ENCODE assay signal across 9 cellular contexts in genomic region chr4:2932561-2932950, GRCh38. TPM values are rescaled to one million over a fixed set of nuclear protein-coding genes. Genes with fewer than 3 reads are reported as not detected.
DNase-seq lines count a peak whose midpoint lies in the region; ATAC-seq, FAIRE-seq and TF ChIP-seq lines count a peak whose summit lies in the region.
"Had no signal": no experiment of that assay in that cellular context is flagged by ENCODE, and none has a peak within 500 bp of the region (broad histone marks: within the 10 kb centered on the region; RNA-seq: fewer than 3 reads in every experiment).

No MANE protein-coding gene starts in this region.

- TF ChIP-seq POLR2A in H1 (IDR thresholded peaks at IDR 0.05; ENCODE audit: control extremely low read depth in 1 of 2, low read depth in 2 of 2, low read length in 2 of 2), result no peak

- H3K9me3 Mint-ChIP-seq in progenitor cell of endocrine pancreas (ENCODE audit: low read depth), result no peaks in the 10 kb centered on the region

- peaks cover 64% of the 10 kb centered on the region for H3K36me3 ChIP-seq in DND-41 (ENCODE audit: insufficient read depth, low read length)
- H3K36me3 ChIP-seq in OCI-LY7 (ENCODE audit: insufficient read depth, low read length), result peaks cover 45% of the 10 kb centered on the region
- peaks cover 4 to 30% (median 16%) of the 10 kb centered on the region in 4 experiments for H3K36me3 ChIP-seq in H1 (ENCODE audit: control insufficient read depth in 2 of 4, insufficient read depth in 4 of 4, low read length in 3 of 4)

- H3K4me3 Mint-ChIP-seq in progenitor cell of endocrine pancreas (ENCODE audit: low read depth), result peak overlapping the region; percentile 80

- H2BK12ac ChIP-seq in H1 (ENCODE audit: low read depth, low read length), result no peak overlapping the region

- H3K79me1 ChIP-seq in H1 (ENCODE audit: low read depth, low read length), result peaks cover 9% of the 10 kb centered on the region

- H3K4ac ChIP-seq in H1 (replicated peaks; ENCODE audit: insufficient read length, low read depth, low read length), result no peak overlapping the region

- H3K18ac ChIP-seq in H1 (ENCODE audit: extremely low read depth, low read length), result no peak overlapping the region

- H3K23ac ChIP-seq in H1 (ENCODE audit: insufficient read length), result no peak overlapping the region

- H3K9me3 ChIP-seq in DND-41 (ENCODE audit: insufficient read depth, low read length, severe bottlenecking) (no peaks in the 10 kb centered on the region), OCI-LY7 (ENCODE audit: low read length) (no peaks in the 10 kb centered on the region), H1 (ENCODE audit: insufficient read depth in 2 of 2, low read depth in 1 of 2, low read length in 1 of 2) (no peaks in the 10 kb centered on the region)

- H4K8ac ChIP-seq in H1 (ENCODE audit: extremely low read depth, insufficient read depth, low read length), result peak overlapping the region; percentile 52

- no peak for TF ChIP-seq EP300 in H1 (IDR thresholded peaks at IDR 0.05; ENCODE audit: borderline replicate concordance in 1 of 2, low read depth in 2 of 2, low read length in 2 of 2)

- CTCF ChIA-PET in OCI-LY7 (lab: Charles Lee; ENCODE audit: unreplicated experiment) (interaction anchor here (0.6 kb wide), 1 partner anchor 35 kb away, joined by 3 read pairs; no protein-coding TSS in a partner anchor), H1 (lab: Charles Lee; ENCODE audit: partially characterized antibody) (interaction anchor here (0.5 to 2.3 kb wide), 4 partner anchors 9 to 304 kb away, joined by 3 to 5 read pairs (median 4); no protein-coding TSS in a partner anchor)

- peaks cover 13% of the 10 kb centered on the region for H3K36me3 Mint-ChIP-seq in progenitor cell of endocrine pancreas (ENCODE audit: insufficient read depth)

- peaks cover 16% of the 10 kb centered on the region for H3K4me1 Mint-ChIP-seq in progenitor cell of endocrine pancreas (ENCODE audit: low read depth)

- intact Hi-C loops in OCI-LY7 (cut with micrococcal nuclease; ENCODE audit: unreplicated experiment), result loop anchor here (5.0 to 10.0 kb wide), 4 partner anchors 80 to 468 kb away; partner anchors contain the start of gene RNF4

- no TSS peak for BruUV-seq in OCI-LY7 (replicated peaks; lab: Mats Ljungman, UMichigan)

- no peak for TF ChIP-seq RAD21 in H1 (IDR thresholded peaks at IDR 0.05 in 1 of 2, conservative IDR thresholded peaks at IDR 0.05 in 1 of 2; ENCODE audit: low read depth in 2 of 2, low read length in 2 of 2)

- WGBS in H1 (ENCODE audit: extremely low coverage in 1 of 2, insufficient coverage in 1 of 2, insufficient read length in 1 of 2, insufficient replicate concordance in 2 of 2, low coverage in 1 of 2, low lambda C conversion rate in 2 of 2, missing lambda C conversion rate in 1 of 2), 2 experiments, result 91% methylated on average over 11 of the region's 11 CpGs; no CpG with 5 or more reads in 1 of the 2 experiments

- DNase-seq in DND-41 (no peak), OCI-LY7 (ENCODE audit: low spot score) (no peak), H1 (ENCODE audit: low read depth in 1 of 2, low spot score in 2 of 2) (no peak), progenitor cell of endocrine pancreas (ENCODE audit: low spot score, unreplicated experiment) (no peak), AG20443 (ENCODE audit: low spot score) (no peak), EL (no peak), NCI-H446 (lab: John Stamatoyannopoulos, UW) (no peak)
- DNase-seq in stimulated activated CD4-positive, alpha-beta T cell treated with anti-CD3 and anti-CD28 coated beads, Interleukin-12 subunit alpha, Interleukin-12 subunit beta, amount 100 ng/mL, for 4 hours, result no peak
- DNase-seq: NCI-H526 treated with DMSO at 0.1 percent for 48 hours had no signal

- H3K14ac ChIP-seq in H1 (ENCODE audit: insufficient read length), result no peak overlapping the region

- H3K4me1 ChIP-seq in DND-41 (ENCODE audit: insufficient read depth, low read length), result peaks cover 49% of the 10 kb centered on the region
- peaks cover 52% of the 10 kb centered on the region for H3K4me1 ChIP-seq in OCI-LY7 (ENCODE audit: insufficient read depth, low read length, poor library complexity, severe bottlenecking)
- peaks cover 0 to 14% (median 7%) of the 10 kb centered on the region in 4 experiments; a peak in 6 of 7 replicates for H3K4me1 ChIP-seq in H1 (replicated peaks in 1 of 4; ENCODE audit: control insufficient read depth in 3 of 4, insufficient read depth in 4 of 4, low read length in 3 of 4)

- H3K79me2 ChIP-seq in DND-41 (ENCODE audit: insufficient read depth, low read length) (peaks cover 13% of the 10 kb centered on the region), OCI-LY7 (ENCODE audit: insufficient read depth, low read depth, low read length) (no peaks in the 10 kb centered on the region), H1 (ENCODE audit: control insufficient read depth in 1 of 2, insufficient read depth in 2 of 2, low read length in 2 of 2) (peaks cover 0 to 19% of the 10 kb centered on the region in 2 experiments; a peak in 2 of 4 replicates)

- no peak overlapping the region for H4K91ac ChIP-seq in H1 (replicated peaks; ENCODE audit: insufficient read length, low read length)

- peaks cover 39% of the 10 kb centered on the region for H4K20me1 ChIP-seq in DND-41 (ENCODE audit: insufficient read depth, low read length)
- H4K20me1 ChIP-seq in OCI-LY7 (ENCODE audit: insufficient read depth, low read length), result no peaks in the 10 kb centered on the region
- H4K20me1 ChIP-seq in H1 (replicated peaks in 1 of 2; ENCODE audit: control insufficient read depth in 1 of 2, insufficient read depth in 2 of 2, low read length in 2 of 2), result peaks cover 8 to 25% of the 10 kb centered on the region in 2 experiments

- no peak overlapping the region for H2BK20ac ChIP-seq in H1 (ENCODE audit: low read length)

- 0 out of 4 replicates have a peak overlapping the region, but pooled peaks of 1 of the 2 experiments have one; percentile 54 for H3K4me3 ChIP-seq in DND-41 (ENCODE audit: low read depth in 1 of 2, low read length in 2 of 2)
- no peak overlapping the region for H3K4me3 ChIP-seq in OCI-LY7 (ENCODE audit: low read depth, low read length, poor library complexity, severe bottlenecking)
- H3K4me3 ChIP-seq in H1 (ENCODE audit: extremely low read depth in 1 of 4, insufficient read depth in 2 of 4, low read depth in 3 of 4, low read length in 4 of 4), result no peak overlapping the region

- ATAC-seq in DND-41 (ENCODE audit: insufficient read depth, low read depth), result no peak

- H2AFZ ChIP-seq in DND-41 (ENCODE audit: low read depth, low read length) (no peak overlapping the region), OCI-LY7 (ENCODE audit: low read length) (no peak overlapping the region), H1 (ENCODE audit: low read length) (no peak overlapping the region)

- H3K9ac ChIP-seq in DND-41 (ENCODE audit: low read depth, low read length) (no peak overlapping the region), H1 (replicated peaks in 1 of 4; ENCODE audit: extremely low read depth in 1 of 4, low read depth in 3 of 4, low read length in 3 of 4) (0 out of 7 replicates have a peak overlapping the region, but pooled peaks of 1 of the 4 experiments have one; percentile 11)

- H3K27ac ChIP-seq in DND-41 (ENCODE audit: low read length), result no peak overlapping the region
- peak overlapping the region; percentile 61 for H3K27ac ChIP-seq in OCI-LY7 (ENCODE audit: low read depth, low read length, poor library complexity, severe bottlenecking)
- H3K27ac ChIP-seq in H1 (ENCODE audit: low read depth, low read length), result no peak overlapping the region

- H3K27me3 ChIP-seq in DND-41 (ENCODE audit: insufficient read depth, low read length, poor library complexity), result no peaks in the 10 kb centered on the region
- H3K27me3 ChIP-seq in H1 (replicated peaks in 1 of 4; ENCODE audit: control insufficient read depth in 3 of 4, extremely low read depth in 1 of 4, insufficient read depth in 3 of 4, low read length in 3 of 4), result no peaks in the 10 kb centered on the region

- no peak overlapping the region for H2BK5ac ChIP-seq in H1 (ENCODE audit: low read depth, low read length)

- no peaks in the 10 kb centered on the region for H3K27me3 Mint-ChIP-seq in progenitor cell of endocrine pancreas

- TF ChIP-seq CTCF in DND-41 (IDR thresholded peaks at IDR 0.05; ENCODE audit: borderline replicate concordance, extremely low read depth, low read length, poor library complexity, severe bottlenecking), result no peak
- TF ChIP-seq CTCF in OCI-LY7 (conservative IDR thresholded peaks at IDR 0.05; ENCODE audit: low read length), result no peak
- TF ChIP-seq CTCF in H1 (IDR thresholded peaks at IDR 0.05; ENCODE audit: control extremely low read depth in 1 of 3, insufficient read depth in 1 of 3, low read depth in 1 of 3, low read length in 3 of 3), result no peak
- TF ChIP-seq CTCF in progenitor cell of endocrine pancreas (IDR thresholded peaks at IDR 0.05; ENCODE audit: unreplicated experiment), result no peak

- no peak overlapping the region for H2BK15ac ChIP-seq in H1 (ENCODE audit: low read length)

- H4K5ac ChIP-seq in H1 (ENCODE audit: insufficient read length, low read depth, low read length), result no peak overlapping the region

- H3K4me2 ChIP-seq in DND-41 (ENCODE audit: insufficient read depth, low read length) (peak overlapping the region; percentile 68; the same call in 1 of the 2 replicates), OCI-LY7 (ENCODE audit: low read length) (peak overlapping the region; percentile 74), H1 (ENCODE audit: insufficient read depth in 1 of 2, low read depth in 2 of 2, low read length in 2 of 2) (no peak overlapping the region)

- no peak overlapping the region for H2AK5ac ChIP-seq in H1 (ENCODE audit: low read depth, low read length)

- no peak overlapping the region for H3K56ac ChIP-seq in H1 (replicated peaks; ENCODE audit: insufficient read length, low read depth, low read length)

- FAIRE-seq in H1 (lab: Jason Lieb, UNC), result no peak

- no peak overlapping the region for H2BK120ac ChIP-seq in H1 (replicated peaks; ENCODE audit: low read depth, low read length)

- H3K23me2 ChIP-seq in H1 (ENCODE audit: low read depth, low read length), result peaks cover 15% of the 10 kb centered on the region

- POLR2A ChIA-PET in OCI-LY7 (lab: Charles Lee) (no interaction called here), H1 (lab: Charles Lee; ENCODE audit: partially characterized antibody) (interaction anchor here (2.0 kb wide), 1 partner anchor 10 kb away, joined by 5 read pairs; no protein-coding TSS in a partner anchor)

- no peaks in the 10 kb centered on the region for H3K9me2 ChIP-seq in OCI-LY7 (ENCODE audit: insufficient read depth, low read length)

- no peak overlapping the region for H3K27ac Mint-ChIP-seq in progenitor cell of endocrine pancreas

RNA-seq across cellular contexts. Expression of gene NOP14, which starts 30.6 kb away (rescaled TPM):
- 31.7 and 35.9 TPM in 2 replicates for total RNA-seq in OCI-LY7 (2014; rRNA removed; shearing (Covaris generic))
- total RNA-seq in OCI-LY7 (2022) (56.7 and 66.2 TPM in 2 replicates), progenitor cell of endocrine pancreas (31.5 and 33.4 TPM in 2 replicates)
- total RNA-seq in H1 (2021; fragmentation: NEBNext Ultra II Directional; extraction: Animal tissue kit (Norgen Biotek cat#: 25700)), result 44.4 and 45.3 TPM in 2 replicates
- polyA plus RNA-seq in H1 (2011; rRNA removed), result 8.6 TPM in 2 replicates
- 9.5 TPM for polyA plus RNA-seq in H1 (2011; cell fraction: cytosol; rRNA removed)
- polyA plus RNA-seq in H1 (2011; cell fraction: nucleus; rRNA removed), result 13.1 TPM
- polyA plus RNA-seq in H1 (2012, experiment 1 of 2), result 32.1 to 38.1 TPM (median 36.6 TPM) in 4 replicates
- polyA plus RNA-seq in H1 (2012, experiment 2 of 2), result 15.3 TPM
- polyA plus RNA-seq in H1 (2013, experiment 1 of 2), result 44.3 TPM
- 41.2 TPM for polyA plus RNA-seq in H1 (2013, experiment 2 of 2)
- polyA minus RNA-seq in H1 (2011; rRNA and poly(A)+ RNA removed), result 8.9 and 9.4 TPM in 2 replicates
- polyA minus RNA-seq in H1 (2011; cell fraction: cytosol; rRNA and poly(A)+ RNA removed), result 19.7 TPM
- polyA minus RNA-seq in H1 (2011; cell fraction: nucleus; rRNA and poly(A)+ RNA removed), result 17.3 TPM

RNA-seq across cellular contexts. Expression of gene GRK4, which starts 30.8 kb away (rescaled TPM):
- total RNA-seq in OCI-LY7 (2014; rRNA removed; shearing (Covaris generic)), result 5.3 and 6.5 TPM in 2 replicates
- 8.9 and 9.1 TPM in 2 replicates for total RNA-seq in OCI-LY7 (2022)
- total RNA-seq in H1 (2021; fragmentation: NEBNext Ultra II Directional; extraction: Animal tissue kit (Norgen Biotek cat#: 25700)), result 1.8 and 2.1 TPM in 2 replicates
- 0.69 and 0.77 TPM in 2 replicates for polyA plus RNA-seq in H1 (2011; rRNA removed)
- polyA plus RNA-seq in H1 (2011; cell fraction: cytosol; rRNA removed), result 1.2 TPM
- 1.0 TPM for polyA plus RNA-seq in H1 (2011; cell fraction: nucleus; rRNA removed)
- polyA plus RNA-seq in H1 (2012, experiment 1 of 2), result 0.85 to 1.4 TPM (median 1.1 TPM) in 4 replicates
- polyA plus RNA-seq in H1 (2012, experiment 2 of 2), result 0.50 TPM
- 1.6 TPM for polyA plus RNA-seq in H1 (2013, experiment 1 of 2)
- polyA plus RNA-seq in H1 (2013, experiment 2 of 2), result 1.4 TPM
- 1.1 TPM in 2 replicates for polyA minus RNA-seq in H1 (2011; rRNA and poly(A)+ RNA removed)
- 0.73 TPM for polyA minus RNA-seq in H1 (2011; cell fraction: cytosol; rRNA and poly(A)+ RNA removed)
- 1.9 TPM for polyA minus RNA-seq in H1 (2011; cell fraction: nucleus; rRNA and poly(A)+ RNA removed)
- total RNA-seq in progenitor cell of endocrine pancreas, result 14.9 and 16.2 TPM in 2 replicates

Comparison
In these comparisons a context has a peak if more than half of its experiments do, and no peak if none do; other contexts are left out.
1. H3K4me2 ChIP-seq: peak in DND-41 (single experiment) and OCI-LY7 (single experiment); none in H1 (0 of 2).